In genomic region chr12:8446642-8447547, GRCh38 we compare ENCODE assay signal across 20 cellular contexts. TPM values are rescaled to one million over a fixed set of nuclear protein-coding genes. Genes with fewer than 3 reads are reported as not detected.
A peak's percentile ranks its signal among the peaks of the same experiment; 100 is the strongest.
DNase-seq lines count a peak whose midpoint lies in the region; ATAC-seq, FAIRE-seq and TF ChIP-seq lines count a peak whose summit lies in the region.
"Had no signal": no experiment of that assay in that cellular context is flagged by ENCODE, and none has a peak within 500 bp of the region (broad histone marks: within the 10 kb centered on the region; RNA-seq: fewer than 3 reads in every experiment).

No MANE protein-coding gene starts in this region.

- H3K27ac Mint-ChIP-seq in activated CD4-positive, alpha-beta T cell treated with anti-CD3 and anti-CD28 coated beads for 36 hours = no peak overlapping the region
- H3K27ac Mint-ChIP-seq in activated naive CD8-positive, alpha-beta T cell treated with anti-CD3 and anti-CD28 coated beads, Interleukin-2, amount 10 ng/mL, durations not matched to agents 7 days and 5 days = no peak overlapping the region
- H3K27ac Mint-ChIP-seq in activated naive CD8-positive, alpha-beta T cell treated with anti-CD3 and anti-CD28 coated beads for 36 hours = no peak overlapping the region
- H3K27ac Mint-ChIP-seq: CD4-positive, alpha-beta memory T cell had no signal

- TF ChIP-seq POLR2A in H1 (IDR thresholded peaks at IDR 0.05; ENCODE audit: control extremely low read depth in 1 of 2, low read depth in 2 of 2, low read length in 2 of 2) = no peak

- H3K4me3 Mint-ChIP-seq in activated CD4-positive, alpha-beta T cell treated with anti-CD3 and anti-CD28 coated beads for 36 hours = no peak overlapping the region
- H3K4me3 Mint-ChIP-seq in activated naive CD8-positive, alpha-beta T cell treated with anti-CD3 and anti-CD28 coated beads, Interleukin-2, amount 10 ng/mL, durations not matched to agents 7 days and 5 days = no peak overlapping the region
- no peak overlapping the region for H3K4me3 Mint-ChIP-seq in activated naive CD8-positive, alpha-beta T cell treated with anti-CD3 and anti-CD28 coated beads for 36 hours
- H3K4me3 Mint-ChIP-seq: CD4-positive, alpha-beta memory T cell had no signal

- H3K4ac ChIP-seq in H1 (replicated peaks; ENCODE audit: insufficient read length, low read depth, low read length) = no peak overlapping the region

- POLR2A ChIA-PET in activated CD4-positive, alpha-beta T cell treated with anti-CD3 and anti-CD28 coated beads for 36 hours (lab: Charles Lee) = no interaction called here
- POLR2A ChIA-PET in activated naive CD8-positive, alpha-beta T cell treated with anti-CD3 and anti-CD28 coated beads, Interleukin-2, amount 10 ng/mL, durations not matched to agents 7 days and 5 days (lab: Charles Lee) = no interaction called here
- POLR2A ChIA-PET in H1 (lab: Charles Lee; ENCODE audit: partially characterized antibody) = no interaction called here

- H3K9me3 ChIP-seq in H1 (ENCODE audit: insufficient read depth in 2 of 2, low read depth in 1 of 2, low read length in 1 of 2) = no peaks in the 10 kb centered on the region
- H3K9me3 ChIP-seq: SJSA1 had no signal

- no peaks in the 10 kb centered on the region for H3K9me3 Mint-ChIP-seq in activated CD4-positive, alpha-beta T cell treated with anti-CD3 and anti-CD28 coated beads for 36 hours (ENCODE audit: low read depth)
- H3K9me3 Mint-ChIP-seq in activated naive CD8-positive, alpha-beta T cell treated with anti-CD3 and anti-CD28 coated beads, Interleukin-2, amount 10 ng/mL, durations not matched to agents 7 days and 5 days = no peaks in the 10 kb centered on the region
- H3K9me3 Mint-ChIP-seq in activated naive CD8-positive, alpha-beta T cell treated with anti-CD3 and anti-CD28 coated beads for 36 hours = no peaks in the 10 kb centered on the region
- H3K9me3 Mint-ChIP-seq: CD4-positive, alpha-beta memory T cell had no signal

- no peaks in the 10 kb centered on the region for H3K79me1 ChIP-seq in H1 (ENCODE audit: low read depth, low read length)

- no peak overlapping the region for H2AK5ac ChIP-seq in H1 (ENCODE audit: low read depth, low read length)

- no peaks in the 10 kb centered on the region for H4K20me1 ChIP-seq in H1 (replicated peaks in 1 of 2; ENCODE audit: control insufficient read depth in 1 of 2, insufficient read depth in 2 of 2, low read length in 2 of 2)

- no peak overlapping the region for H3K9ac ChIP-seq in H1 (replicated peaks in 1 of 4; ENCODE audit: extremely low read depth in 1 of 4, low read depth in 3 of 4, low read length in 3 of 4)
- H3K9ac ChIP-seq: KMS-11 had no signal

- no peaks in the 10 kb centered on the region for H3K79me2 ChIP-seq in H1 (ENCODE audit: control insufficient read depth in 1 of 2, insufficient read depth in 2 of 2, low read length in 2 of 2)

- no peak overlapping the region for H2BK5ac ChIP-seq in H1 (ENCODE audit: low read depth, low read length)

- H3K4me1 Mint-ChIP-seq in activated CD4-positive, alpha-beta T cell treated with anti-CD3 and anti-CD28 coated beads for 36 hours = no peaks in the 10 kb centered on the region
- H3K4me1 Mint-ChIP-seq in activated naive CD8-positive, alpha-beta T cell treated with anti-CD3 and anti-CD28 coated beads, Interleukin-2, amount 10 ng/mL, durations not matched to agents 7 days and 5 days = no peaks in the 10 kb centered on the region
- H3K4me1 Mint-ChIP-seq in activated naive CD8-positive, alpha-beta T cell treated with anti-CD3 and anti-CD28 coated beads for 36 hours = no peaks in the 10 kb centered on the region
- H3K4me1 Mint-ChIP-seq: CD4-positive, alpha-beta memory T cell had no signal

- TF ChIP-seq RAD21 in H1 (IDR thresholded peaks at IDR 0.05 in 1 of 2, conservative IDR thresholded peaks at IDR 0.05 in 1 of 2; ENCODE audit: low read depth in 2 of 2, low read length in 2 of 2) = no peak

- no peak for TF ChIP-seq CTCF in H1 (IDR thresholded peaks at IDR 0.05; ENCODE audit: control extremely low read depth in 1 of 3, insufficient read depth in 1 of 3, low read depth in 1 of 3, low read length in 3 of 3)
- TF ChIP-seq CTCF in GM10266 (IDR thresholded peaks at IDR 0.05; ENCODE audit: control insufficient read depth, insufficient read depth, low read depth, missing control alignments) = no peak

- no peak overlapping the region for H3K56ac ChIP-seq in H1 (replicated peaks; ENCODE audit: insufficient read length, low read depth, low read length)

- no peak overlapping the region for H3K4me3 ChIP-seq in H1 (ENCODE audit: extremely low read depth in 1 of 4, insufficient read depth in 2 of 4, low read depth in 3 of 4, low read length in 4 of 4)
- H3K4me3 ChIP-seq: SJSA1 had no signal

- H3K27me3 ChIP-seq in H1 (replicated peaks in 1 of 4; ENCODE audit: control insufficient read depth in 3 of 4, extremely low read depth in 1 of 4, insufficient read depth in 3 of 4, low read length in 3 of 4) = no peaks in the 10 kb centered on the region
- H3K27me3 ChIP-seq: SJSA1 had no signal

- no peak overlapping the region for H3K4me2 ChIP-seq in H1 (ENCODE audit: insufficient read depth in 1 of 2, low read depth in 2 of 2, low read length in 2 of 2)
- H3K4me2 ChIP-seq: KMS-11 had no signal

- DNase-seq in activated CD4-positive, alpha-beta T cell treated with anti-CD3 and anti-CD28 coated beads for 36 hours = peak; percentile 43
- no peak for DNase-seq in activated CD4-positive, alpha-beta T cell treated with anti-CD3 and anti-CD28 coated beads for 4 hours
- DNase-seq in activated naive CD8-positive, alpha-beta T cell treated with anti-CD3 and anti-CD28 coated beads, Interleukin-2, amount 10 ng/mL, durations not matched to agents 7 days and 5 days = peak; percentile 31
- DNase-seq in activated naive CD8-positive, alpha-beta T cell treated with anti-CD3 and anti-CD28 coated beads for 36 hours = no peak
- DNase-seq in H1 (ENCODE audit: low read depth in 1 of 2, low spot score in 2 of 2) = no peak
- no peak for DNase-seq in GM10266 (ENCODE audit: extremely low spot score)
- DNase-seq in SW 1271 (lab: John Stamatoyannopoulos, UW) = no peak
- DNase-seq in hypothalamus (lab: John Stamatoyannopoulos, UW) = no peak
- DNase-seq: CD4-positive, alpha-beta memory T cell; NCI-H1105; NCI-H1694; NCI-H2227 treated with DMSO at 0.1 percent for 48 hours; NCI-H524 had no signal

- H3K36me3 ChIP-seq in H1 (ENCODE audit: control insufficient read depth in 2 of 4, insufficient read depth in 4 of 4, low read length in 3 of 4) = no peaks in the 10 kb centered on the region
- H3K36me3 ChIP-seq: SJSA1 had no signal

- peak; percentile 49 for ATAC-seq in activated CD4-positive, alpha-beta T cell treated with anti-CD3 and anti-CD28 coated beads for 36 hours
- ATAC-seq in activated naive CD8-positive, alpha-beta T cell treated with anti-CD3 and anti-CD28 coated beads, Interleukin-2, amount 10 ng/mL, durations not matched to agents 7 days and 5 days (ENCODE audit: low read depth) = peak; percentile 65
- ATAC-seq: HCT116, HepG2 had no signal

- WGBS in H1 (ENCODE audit: extremely low coverage in 1 of 2, insufficient coverage in 1 of 2, insufficient read length in 1 of 2, insufficient replicate concordance in 2 of 2, low coverage in 1 of 2, low lambda C conversion rate in 2 of 2, missing lambda C conversion rate in 1 of 2), 2 experiments = 88% methylated on average over 23 of the region's 35 CpGs; no CpG with 5 or more reads in 1 of the 2 experiments

- no peak overlapping the region for H3K23ac ChIP-seq in H1 (ENCODE audit: insufficient read length)

- no peak for TF ChIP-seq EP300 in H1 (IDR thresholded peaks at IDR 0.05; ENCODE audit: borderline replicate concordance in 1 of 2, low read depth in 2 of 2, low read length in 2 of 2)

- no peak overlapping the region for H2AFZ ChIP-seq in H1 (ENCODE audit: low read length)

- H3K18ac ChIP-seq in H1 (ENCODE audit: extremely low read depth, low read length) = no peak overlapping the region

- no peaks in the 10 kb centered on the region for H3K23me2 ChIP-seq in H1 (ENCODE audit: low read depth, low read length)

- 0 out of 2 replicates have a peak overlapping the region, but pooled peaks have one; percentile 30 for H2BK12ac ChIP-seq in H1 (ENCODE audit: low read depth, low read length)

- H2BK20ac ChIP-seq in H1 (ENCODE audit: low read length) = no peak overlapping the region

- H4K8ac ChIP-seq in H1 (ENCODE audit: extremely low read depth, insufficient read depth, low read length) = no peak overlapping the region

- H3K36me3 Mint-ChIP-seq in activated CD4-positive, alpha-beta T cell treated with anti-CD3 and anti-CD28 coated beads for 36 hours (ENCODE audit: low read depth) = no peaks in the 10 kb centered on the region
- H3K36me3 Mint-ChIP-seq in activated naive CD8-positive, alpha-beta T cell treated with anti-CD3 and anti-CD28 coated beads, Interleukin-2, amount 10 ng/mL, durations not matched to agents 7 days and 5 days = no peaks in the 10 kb centered on the region
- H3K36me3 Mint-ChIP-seq in activated naive CD8-positive, alpha-beta T cell treated with anti-CD3 and anti-CD28 coated beads for 36 hours = no peaks in the 10 kb centered on the region
- H3K36me3 Mint-ChIP-seq: CD4-positive, alpha-beta memory T cell had no signal

- CTCF ChIA-PET in activated CD4-positive, alpha-beta T cell treated with anti-CD3 and anti-CD28 coated beads for 36 hours (lab: Charles Lee) = no interaction called here
- CTCF ChIA-PET in H1 (lab: Charles Lee; ENCODE audit: partially characterized antibody) = no interaction called here

- no peaks in the 10 kb centered on the region for H3K4me1 ChIP-seq in H1 (replicated peaks in 1 of 4; ENCODE audit: control insufficient read depth in 3 of 4, insufficient read depth in 4 of 4, low read length in 3 of 4)

- no peak overlapping the region for H2BK120ac ChIP-seq in H1 (replicated peaks; ENCODE audit: low read depth, low read length)

- H3K27me3 Mint-ChIP-seq in activated CD4-positive, alpha-beta T cell treated with anti-CD3 and anti-CD28 coated beads for 36 hours = peaks cover 3% of the 10 kb centered on the region
- H3K27me3 Mint-ChIP-seq in activated naive CD8-positive, alpha-beta T cell treated with anti-CD3 and anti-CD28 coated beads, Interleukin-2, amount 10 ng/mL, durations not matched to agents 7 days and 5 days = peaks cover 6% of the 10 kb centered on the region
- H3K27me3 Mint-ChIP-seq in activated naive CD8-positive, alpha-beta T cell treated with anti-CD3 and anti-CD28 coated beads for 36 hours = no peaks in the 10 kb centered on the region

- H2BK15ac ChIP-seq in H1 (ENCODE audit: low read length) = no peak overlapping the region

- no peak overlapping the region for H4K91ac ChIP-seq in H1 (replicated peaks; ENCODE audit: insufficient read length, low read length)

- FAIRE-seq in H1 (lab: Jason Lieb, UNC) = no peak
- FAIRE-seq: HepG2 had no signal

- no peak overlapping the region for H3K27ac ChIP-seq in H1 (ENCODE audit: low read depth, low read length)
- H3K27ac ChIP-seq: 22Rv1, KMS-11, SJSA1 had no signal

- H4K5ac ChIP-seq in H1 (ENCODE audit: insufficient read length, low read depth, low read length) = no peak overlapping the region

- intact Hi-C loops in activated CD4-positive, alpha-beta T cell treated with anti-CD3 and anti-CD28 coated beads for 36 hours (cut with DNase I, micrococcal nuclease) = no loop called here

- no peak overlapping the region for H3K14ac ChIP-seq in H1 (ENCODE audit: insufficient read length)

RNA-seq across cellular contexts. Expression of gene CLEC6A, which starts 8.9 kb away (rescaled TPM):
- not detected for total RNA-seq in activated CD4-positive, alpha-beta T cell treated with anti-CD3 and anti-CD28 coated beads for 36 hours
- not detected for total RNA-seq in activated naive CD8-positive, alpha-beta T cell treated with anti-CD3 and anti-CD28 coated beads, Interleukin-2, amount 10 ng/mL, durations not matched to agents 7 days and 5 days
- total RNA-seq in activated naive CD8-positive, alpha-beta T cell treated with anti-CD3 and anti-CD28 coated beads for 36 hours = not detected
- total RNA-seq in H1 (2021; fragmentation: NEBNext Ultra II Directional; extraction: Animal tissue kit (Norgen Biotek cat#: 25700)) = not detected in 2 replicates
- not detected in 2 replicates for polyA plus RNA-seq in H1 (2011; rRNA removed)
- polyA plus RNA-seq in H1 (2011; cell fraction: cytosol; rRNA removed) = not detected
- polyA plus RNA-seq in H1 (2011; cell fraction: nucleus; rRNA removed) = not detected
- not detected in 4 replicates for polyA plus RNA-seq in H1 (2012, experiment 1 of 2)
- not detected for polyA plus RNA-seq in H1 (2012, experiment 2 of 2)
- polyA plus RNA-seq in H1 (2013, experiment 1 of 2) = 0.10 TPM
- polyA plus RNA-seq in H1 (2013, experiment 2 of 2) = 0.06 TPM
- polyA minus RNA-seq in H1 (2011; rRNA and poly(A)+ RNA removed) = 0.10 TPM in 1 of 2 replicates, not detected in the other
- polyA minus RNA-seq in H1 (2011; cell fraction: cytosol; rRNA and poly(A)+ RNA removed) = not detected
- polyA minus RNA-seq in H1 (2011; cell fraction: nucleus; rRNA and poly(A)+ RNA removed) = 0.70 TPM
- total RNA-seq: CD4-positive, alpha-beta memory T cell; HepG2; M059J; SJSA1 had no signal
- polyA plus RNA-seq: BJ; CD4-positive, alpha-beta memory T cell; HepG2 had no signal

Comparison
In these comparisons a context has a peak if more than half of its experiments do, and no peak if none do; other contexts are left out.
1. DNase-seq: peak in activated CD4-positive, alpha-beta T cell treated with anti-CD3 and anti-CD28 coated beads for 36 hours (single experiment) and activated naive CD8-positive, alpha-beta T cell treated with anti-CD3 and anti-CD28 coated beads, Interleukin-2, amount 10 ng/mL, durations not matched to agents 7 days and 5 days (single experiment); none in activated CD4-positive, alpha-beta T cell treated with anti-CD3 and anti-CD28 coated beads for 4 hours (0 of 2), activated naive CD8-positive, alpha-beta T cell treated with anti-CD3 and anti-CD28 coated beads for 36 hours (single experiment), H1 (0 of 2), GM10266 (single experiment), SW 1271 (0 of 2) and hypothalamus (0 of 51).